In genomic region chrY:22887949-22888348, GRCh38 we compare ENCODE assay signal across 7 cellular contexts.
A peak's percentile ranks its signal among the peaks of the same experiment; 100 is the strongest.
DNase-seq lines count a peak whose midpoint lies in the region; ATAC-seq and TF ChIP-seq lines count a peak whose summit lies in the region.
"Not testable (repeated sequence)": the region's sequence is repeated elsewhere in the genome, so short reads cannot be mapped to it uniquely, and the experiment has no call there.

No MANE protein-coding gene starts in this region.

- not testable (repeated sequence) for DNase-seq in activated CD8-positive, alpha-beta T cell treated with anti-CD3 and anti-CD28 coated beads for 36 hours; effector memory CD8-positive, alpha-beta T cell

- H3K4me1 Mint-ChIP-seq in activated CD8-positive, alpha-beta T cell treated with anti-CD3 and anti-CD28 coated beads for 36 hours (ENCODE audit: low read depth); effector memory CD8-positive, alpha-beta T cell (ENCODE audit: low read depth in 2 of 2): not testable (repeated sequence)

- ATAC-seq in GM19035 (IDR thresholded peaks at IDR 0.05; ENCODE audit: unreplicated experiment) (peak; percentile 99), GM21515 (IDR thresholded peaks at IDR 0.05; ENCODE audit: unreplicated experiment) (peak; percentile 99), HG02678 (IDR thresholded peaks at IDR 0.05; ENCODE audit: unreplicated experiment) (peak; percentile 95), HG03060 (IDR thresholded peaks at IDR 0.05; ENCODE audit: low read depth, unreplicated experiment) (peak; percentile 83), HG03457 (IDR thresholded peaks at IDR 0.05; ENCODE audit: unreplicated experiment) (peak; percentile 99)
- ATAC-seq in activated CD8-positive, alpha-beta T cell treated with anti-CD3 and anti-CD28 coated beads for 36 hours: peak; percentile 80
- peak; percentile 43 for ATAC-seq in effector memory CD8-positive, alpha-beta T cell (replicated peaks)

- H3K27me3 Mint-ChIP-seq in activated CD8-positive, alpha-beta T cell treated with anti-CD3 and anti-CD28 coated beads for 36 hours; effector memory CD8-positive, alpha-beta T cell: not testable (repeated sequence)

- not testable (repeated sequence) for TF ChIP-seq CTCF in activated CD8-positive, alpha-beta T cell treated with anti-CD3 and anti-CD28 coated beads for 36 hours (IDR thresholded peaks at IDR 0.05)

- not testable (repeated sequence) for H3K9me3 Mint-ChIP-seq in activated CD8-positive, alpha-beta T cell treated with anti-CD3 and anti-CD28 coated beads for 36 hours; effector memory CD8-positive, alpha-beta T cell

- POLR2A ChIA-PET in activated CD8-positive, alpha-beta T cell treated with anti-CD3 and anti-CD28 coated beads for 36 hours (lab: Charles Lee): not testable (repeated sequence)

- intact Hi-C loops in activated CD8-positive, alpha-beta T cell treated with anti-CD3 and anti-CD28 coated beads for 36 hours (cut with micrococcal nuclease): not testable (repeated sequence)

- H3K36me3 Mint-ChIP-seq in activated CD8-positive, alpha-beta T cell treated with anti-CD3 and anti-CD28 coated beads for 36 hours (ENCODE audit: low read depth); effector memory CD8-positive, alpha-beta T cell (ENCODE audit: insufficient read depth): not testable (repeated sequence)

- H3K27ac Mint-ChIP-seq in activated CD8-positive, alpha-beta T cell treated with anti-CD3 and anti-CD28 coated beads for 36 hours; effector memory CD8-positive, alpha-beta T cell: not testable (repeated sequence)

- CTCF ChIA-PET in activated CD8-positive, alpha-beta T cell treated with anti-CD3 and anti-CD28 coated beads for 36 hours (lab: Charles Lee): not testable (repeated sequence)

- not testable (repeated sequence) for H3K4me3 Mint-ChIP-seq in activated CD8-positive, alpha-beta T cell treated with anti-CD3 and anti-CD28 coated beads for 36 hours; effector memory CD8-positive, alpha-beta T cell

Comparison
In these comparisons a context has a peak if more than half of its experiments do, and no peak if none do; other contexts are left out.
1. ATAC-seq: peak in every context shown above with its lines; median percentile 99 in GM19035; 99 in GM21515; 99 in HG03457; 95 in HG02678; 83 in HG03060; 80 in activated CD8-positive, alpha-beta T cell treated with anti-CD3 and anti-CD28 coated beads for 36 hours; 43 in effector memory CD8-positive, alpha-beta T cell.